In the genomic region with DNA sequence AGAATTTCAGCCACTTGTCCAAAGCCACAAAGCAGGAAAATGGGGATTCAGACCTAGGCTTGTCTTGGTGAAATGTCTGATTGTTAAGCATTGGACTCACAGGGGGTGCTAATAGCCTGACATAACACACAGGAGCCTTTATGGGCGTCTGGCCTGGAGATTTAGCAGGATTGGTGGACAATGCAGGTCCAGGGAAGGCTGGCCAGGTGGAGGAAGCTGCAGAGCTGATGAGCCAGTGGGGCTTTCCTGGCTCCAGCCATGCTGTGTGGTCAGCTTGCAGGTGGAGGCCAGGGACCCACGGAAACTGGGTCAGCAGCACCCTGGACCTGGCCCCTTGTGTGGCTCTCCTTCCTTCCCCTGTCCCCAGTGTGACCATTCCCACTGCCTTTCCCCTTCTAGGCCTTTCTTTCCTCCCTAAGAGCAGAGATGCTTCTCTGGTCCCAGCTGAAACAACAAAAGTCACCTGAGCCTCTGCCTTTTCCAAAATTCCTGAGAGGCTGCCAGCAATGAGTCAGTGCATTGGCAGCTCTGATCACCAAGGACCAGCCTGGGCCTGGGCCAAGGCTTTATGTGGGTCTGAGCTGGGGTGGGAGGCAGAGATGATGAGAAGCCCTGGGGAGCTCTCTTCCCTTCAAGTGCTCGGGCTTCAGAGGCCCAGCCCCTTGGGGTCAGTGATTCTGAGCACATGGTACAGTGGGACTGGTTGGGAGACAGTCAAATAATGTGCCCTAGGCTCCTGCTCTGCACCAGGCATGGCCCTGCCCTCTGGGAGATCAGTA, we compare ENCODE assay signal across 8 cellular contexts.
DNase-seq lines count a peak whose midpoint lies in the region; ATAC-seq, FAIRE-seq and TF ChIP-seq lines count a peak whose summit lies in the region.

No MANE protein-coding gene starts in this region.

- H3K27ac ChIP-seq in SJSA1, result peak overlapping the region; percentile 65

- H3K27me3 ChIP-seq in SJSA1 (replicated peaks), result no peaks in the 10 kb centered on the region

- no peaks in the 10 kb centered on the region for H3K36me3 ChIP-seq in SJSA1

- H3K9me3 ChIP-seq in SJSA1 (replicated peaks), result no peaks in the 10 kb centered on the region

- H3K4me3 ChIP-seq in SJSA1, result no peak overlapping the region
- no peak overlapping the region for H3K4me3 ChIP-seq in skeletal muscle cell (ENCODE audit: low read depth, low read length)

- ATAC-seq in GM18519 (IDR thresholded peaks at IDR 0.05; ENCODE audit: low FRiP score, unreplicated experiment), result no peak
- no peak for ATAC-seq in HG02610 (IDR thresholded peaks at IDR 0.05; ENCODE audit: unreplicated experiment)

- DNase-seq in H4 (ENCODE audit: low spot score), result peak; percentile 78
- DNase-seq in SJSA1 (ENCODE audit: low read depth in 1 of 2, low spot score in 2 of 2), result peak; percentile 83 to 87
- DNase-seq in glomerular endothelial cell (ENCODE audit: extremely low read depth, low read depth, low spot score), result peak; percentile 98
- DNase-seq in skeletal muscle cell (ENCODE audit: low read depth), result peak; percentile 88
- DNase-seq in GM12891 (ENCODE audit: insufficient read length, low spot score), result no peak
- no peak for DNase-seq in activated CD8-positive, alpha-beta memory T cell treated with anti-CD3 and anti-CD28 coated beads, Interleukin-2, amount 50 U/mL, for 48 hours

- TF ChIP-seq POLR2A in GM12891 (IDR thresholded peaks at IDR 0.05; ENCODE audit: low read depth, low read length), result no peak

- H3K4me1 ChIP-seq in SJSA1 (replicated peaks), result peaks cover 31% of the 10 kb centered on the region

- no peak for FAIRE-seq in GM12891 (lab: Jason Lieb, UNC)

TF ChIP-seq in GM12891, 5 proteins besides CTCF, POLR2A, EP300 and RAD21:
- TF ChIP-seq SPI1 (IDR thresholded peaks at IDR 0.05; ENCODE audit: low read depth, low read length) (no peak), PAX5 (IDR thresholded peaks at IDR 0.05; ENCODE audit: insufficient read depth, low read length, severe bottlenecking) (no peak), TAF1 (IDR thresholded peaks at IDR 0.05; ENCODE audit: low read depth, low read length) (no peak), POLR2AphosphoS5 (IDR thresholded peaks at IDR 0.05; ENCODE audit: low read depth, low read length) (no peak), POU2F2 (IDR thresholded peaks at IDR 0.05; ENCODE audit: low read depth, low read length) (no peak)

Comparison
In these comparisons a context has a peak if more than half of its experiments do, and no peak if none do; other contexts are left out.
1. DNase-seq: peak in H4 (single experiment), SJSA1 (2 of 2), glomerular endothelial cell (single experiment) and skeletal muscle cell (single experiment); none in GM12891 (single experiment) and activated CD8-positive, alpha-beta memory T cell treated with anti-CD3 and anti-CD28 coated beads, Interleukin-2, amount 50 U/mL, for 48 hours (single experiment).